Comparison of ENCODE assay signal across 7 cellular contexts in the genomic region with DNA sequence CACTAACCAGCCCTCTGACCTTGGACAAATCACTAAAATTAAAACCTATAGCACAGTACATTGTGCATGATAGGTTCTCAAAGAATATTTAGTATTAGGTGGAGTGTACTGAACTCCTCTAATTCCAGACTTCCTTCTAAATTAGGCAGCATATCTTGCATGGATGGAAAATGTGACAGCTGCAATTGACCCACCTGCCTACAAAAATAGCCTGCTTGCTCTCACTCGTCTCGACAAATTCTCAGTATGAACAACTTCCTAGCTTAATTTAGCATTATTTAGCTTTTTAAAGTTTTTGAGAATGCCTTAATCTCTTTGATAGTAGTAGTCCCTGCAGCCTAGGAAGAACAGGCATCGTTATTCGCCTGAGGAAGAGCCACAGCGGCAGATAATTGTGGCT.
"Had no signal": no experiment of that assay in that cellular context is flagged by ENCODE, and none has a peak within 500 bp of the region (broad histone marks: within the 10 kb centered on the region; RNA-seq: fewer than 3 reads in every experiment).

No MANE protein-coding gene starts in this region.

- H3K4me3 Mint-ChIP-seq: IgD-negative memory B cell had no signal

- H3K27me3 Mint-ChIP-seq: IgD-negative memory B cell had no signal

- FAIRE-seq: HepG2, HTR-8/SVneo, K562 had no signal

- DNase-seq: IMR-90, KBM-7, KG1 had no signal

- H3K27ac Mint-ChIP-seq: IgD-negative memory B cell had no signal

- ATAC-seq: HepG2, K562 had no signal

- H3K4me1 Mint-ChIP-seq: IgD-negative memory B cell had no signal

- H3K36me3 Mint-ChIP-seq: IgD-negative memory B cell had no signal
